In the genomic region with DNA sequence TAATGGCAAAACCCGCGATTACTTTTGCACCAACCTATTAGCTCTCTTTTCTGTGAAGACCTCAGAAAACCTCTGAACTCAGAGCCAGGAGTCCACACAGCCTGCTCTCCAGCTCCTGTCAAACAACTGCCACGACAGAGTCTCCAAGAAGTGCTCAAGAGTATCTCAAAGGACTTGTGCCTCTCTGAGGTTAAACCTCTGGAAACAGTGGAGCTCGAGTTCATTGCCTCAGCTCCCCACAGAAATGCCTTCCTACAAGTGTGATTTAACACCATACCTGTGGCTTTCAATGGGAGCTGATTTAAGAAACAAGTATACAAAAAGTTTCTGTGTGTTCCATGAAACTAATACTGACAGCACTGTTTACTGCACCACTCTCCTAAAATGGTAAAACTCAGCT, we compare ENCODE assay signal across 16 cellular contexts.
DNase-seq lines count a peak whose midpoint lies in the region; ATAC-seq and TF ChIP-seq lines count a peak whose summit lies in the region.
"Had no signal": no experiment of that assay in that cellular context is flagged by ENCODE, and none has a peak within 500 bp of the region (broad histone marks: within the 10 kb centered on the region; RNA-seq: fewer than 3 reads in every experiment).

No MANE protein-coding gene starts in this region.

- H3K4me3 ChIP-seq in endocrine pancreas (ENCODE audit: control insufficient read depth, insufficient read depth, low read length): no peak overlapping the region
- H3K4me3 ChIP-seq in foreskin fibroblast (ENCODE audit: low read depth in 1 of 2, low read length in 2 of 2): no peak overlapping the region
- H3K4me3 ChIP-seq: ovary, SJSA1, testis had no signal

- TF ChIP-seq CTCF in nephron (IDR thresholded peaks at IDR 0.05; ENCODE audit: unreplicated experiment in 3 of 3): no peak
- TF ChIP-seq CTCF in foreskin fibroblast (IDR thresholded peaks at IDR 0.05; ENCODE audit: low read depth, low read length): no peak

- no peaks in the 10 kb centered on the region for H3K27me3 ChIP-seq in endocrine pancreas (ENCODE audit: control insufficient read depth, insufficient read depth, low read length)
- H3K27me3 ChIP-seq: ovary, SJSA1, testis had no signal

- no peak for ATAC-seq in stimulated activated naive CD8-positive, alpha-beta T cell treated with anti-CD3 and anti-CD28 coated beads, Interleukin-15, amount 100 ng/mL, for 72 hours
- no peak for ATAC-seq in stimulated activated naive CD8-positive, alpha-beta T cell treated with anti-CD3 and anti-CD28 coated beads, Interleukin-15, Interleukin-2, amounts not matched to agents 100 U/mL and 50 U/mL, for 24 hours

- peak overlapping the region; percentile 69 to 90 for H3K27ac Mint-ChIP-seq in stimulated activated naive CD8-positive, alpha-beta T cell treated with anti-CD3 and anti-CD28 coated beads, Interleukin-15, amount 100 ng/mL, for 72 hours
- H3K27ac Mint-ChIP-seq in nephron: peak overlapping the region; percentile 35 to 63 (median 59)

- peaks cover 5% of the 10 kb centered on the region for H3K36me3 Mint-ChIP-seq in nephron (ENCODE audit: low read depth)

- H3K36me3 ChIP-seq in endocrine pancreas (ENCODE audit: control insufficient read depth, insufficient read depth, low read length): no peaks in the 10 kb centered on the region
- H3K36me3 ChIP-seq: ovary had no signal

- DNase-seq in stimulated activated naive CD8-positive, alpha-beta T cell treated with anti-CD3 and anti-CD28 coated beads, Interleukin-15, amount 100 ng/mL, for 72 hours: no peak
- DNase-seq in stimulated activated naive CD8-positive, alpha-beta T cell treated with anti-CD3 and anti-CD28 coated beads, Interleukin-15, Interleukin-2, amounts not matched to agents 100 U/mL and 50 U/mL, for 24 hours: no peak
- DNase-seq in foreskin fibroblast (no peak), T-helper 2 cell (no peak), middle frontal gyrus (ENCODE audit: extremely low spot score, low spot score) (no peak), COLO829 (ENCODE audit: low spot score) (no peak)
- DNase-seq: activated CD4-positive, alpha-beta T cell treated with anti-CD3 and anti-CD28 coated beads for 48 hours; activated naive CD4-positive, alpha-beta T cell treated with Interleukin-2 at 50 U/mL for 16 hours; GDM1; NCI-H1417; NCI-H774; ovary; testis had no signal

- H3K9me3 Mint-ChIP-seq in stimulated activated naive CD8-positive, alpha-beta T cell treated with anti-CD3 and anti-CD28 coated beads, Interleukin-15, amount 100 ng/mL, for 72 hours: no peaks in the 10 kb centered on the region
- no peaks in the 10 kb centered on the region for H3K9me3 Mint-ChIP-seq in nephron

- H3K4me3 Mint-ChIP-seq in stimulated activated naive CD8-positive, alpha-beta T cell treated with anti-CD3 and anti-CD28 coated beads, Interleukin-15, amount 100 ng/mL, for 72 hours: peak overlapping the region; percentile 46 to 72
- H3K4me3 Mint-ChIP-seq in nephron: no peak overlapping the region

- no peaks in the 10 kb centered on the region for H3K9me3 ChIP-seq in endocrine pancreas (ENCODE audit: control insufficient read depth, low read length)
- H3K9me3 ChIP-seq: ovary, SJSA1, testis had no signal

- peak overlapping the region; percentile 20 for H3K9ac ChIP-seq in endocrine pancreas (ENCODE audit: control insufficient read depth, insufficient read depth, low read length)

- no peaks in the 10 kb centered on the region for H3K4me1 ChIP-seq in endocrine pancreas (ENCODE audit: control insufficient read depth, insufficient read depth, low read length)

- no peaks in the 10 kb centered on the region for H3K27me3 Mint-ChIP-seq in stimulated activated naive CD8-positive, alpha-beta T cell treated with anti-CD3 and anti-CD28 coated beads, Interleukin-15, amount 100 ng/mL, for 72 hours
- H3K27me3 Mint-ChIP-seq in nephron (ENCODE audit: low read depth): no peaks in the 10 kb centered on the region

- peaks cover 98% of the 10 kb centered on the region for H3K4me1 Mint-ChIP-seq in stimulated activated naive CD8-positive, alpha-beta T cell treated with anti-CD3 and anti-CD28 coated beads, Interleukin-15, amount 100 ng/mL, for 72 hours
- H3K4me1 Mint-ChIP-seq in nephron: peaks cover 85% of the 10 kb centered on the region

Comparison
In these comparisons a context has a peak if more than half of its experiments do, and no peak if none do; other contexts are left out.
1. H3K4me3 Mint-ChIP-seq: peak in stimulated activated naive CD8-positive, alpha-beta T cell treated with anti-CD3 and anti-CD28 coated beads, Interleukin-15, amount 100 ng/mL, for 72 hours (2 of 2); none in nephron (0 of 3).